1 cellular context compared by ENCODE assay signal in genomic region chr12:6183689-6184441, GRCh38.
TF ChIP-seq lines count a peak whose summit lies in the region.

No MANE protein-coding gene starts in this region.

TF ChIP-seq in HepG2, 621 proteins besides CTCF, POLR2A, EP300 and RAD21 (continued from another document and continues in another):
- no peak for TF ChIP-seq ZBTB40 (IDR thresholded peaks at IDR 0.05)
- 0 out of 2 replicates have a peak, but pooled peaks have one; percentile 1 for TF ChIP-seq ZBTB40 (CRISPR knock-in tag; IDR thresholded peaks at IDR 0.05)
- TF ChIP-seq ZMYM3 (CRISPR knock-in tag; IDR thresholded peaks at IDR 0.05) = no peak
- TF ChIP-seq BCL6 (CRISPR knock-in tag; IDR thresholded peaks at IDR 0.05) = 0 out of 2 replicates have a peak, but pooled peaks have one; percentile 16
- no peak for TF ChIP-seq ATF2 (CRISPR knock-in tag; IDR thresholded peaks at IDR 0.05)
- TF ChIP-seq GATAD2A (CRISPR knock-in tag; IDR thresholded peaks at IDR 0.05) = 0 out of 2 replicates have a peak, but pooled peaks have one; percentile 39
- no peak for TF ChIP-seq ZNF574 (CRISPR knock-in tag; IDR thresholded peaks at IDR 0.05)
- 0 out of 2 replicates have a peak, but pooled peaks have one; percentile 4 for TF ChIP-seq TAF1 (CRISPR knock-in tag; IDR thresholded peaks at IDR 0.05)
- TF ChIP-seq REPIN1 (CRISPR knock-in tag; IDR thresholded peaks at IDR 0.05; ENCODE audit: borderline replicate concordance, low read depth) = no peak
- no peak for TF ChIP-seq ZBTB44 (CRISPR knock-in tag; IDR thresholded peaks at IDR 0.05)
- no peak for TF ChIP-seq NONO (IDR thresholded peaks at IDR 0.05)
- TF ChIP-seq NONO (CRISPR knock-in tag; conservative IDR thresholded peaks at IDR 0.05) = no peak
- no peak for TF ChIP-seq ZNF766 (CRISPR knock-in tag; IDR thresholded peaks at IDR 0.05; ENCODE audit: borderline replicate concordance)
- no peak for TF ChIP-seq YY1 (IDR thresholded peaks at IDR 0.05; ENCODE audit: insufficient read depth, insufficient replicate concordance, low read depth, low read length)
- TF ChIP-seq ETV6 (CRISPR knock-in tag; conservative IDR thresholded peaks at IDR 0.05) = no peak
- peak; percentile 15; the same call in 1 of the 2 replicates for TF ChIP-seq HDAC1 (CRISPR knock-in tag; IDR thresholded peaks at IDR 0.05)
- no peak for TF ChIP-seq ZMYM2 (CRISPR knock-in tag; IDR thresholded peaks at IDR 0.05)
- no peak for TF ChIP-seq PRMT3 (CRISPR knock-in tag; IDR thresholded peaks at IDR 0.05; ENCODE audit: borderline replicate concordance, low read depth)
- TF ChIP-seq ZBTB1 (CRISPR knock-in tag; IDR thresholded peaks at IDR 0.05; ENCODE audit: borderline replicate concordance) = no peak
- TF ChIP-seq IKZF5 (CRISPR knock-in tag; IDR thresholded peaks at IDR 0.05) = 0 out of 2 replicates have a peak, but pooled peaks have one; percentile 2
- peak; percentile 55; the same call in 1 of the 2 replicates for TF ChIP-seq RARA (CRISPR knock-in tag; IDR thresholded peaks at IDR 0.05)
- peak; percentile 49 for TF ChIP-seq ZNF18 (CRISPR knock-in tag; IDR thresholded peaks at IDR 0.05; ENCODE audit: insufficient replicate concordance)
- TF ChIP-seq ZNF672 (CRISPR knock-in tag; IDR thresholded peaks at IDR 0.05) = no peak
- no peak for TF ChIP-seq CCAR2 (optimal IDR thresholded peaks at IDR 0.05; ENCODE audit: low read depth, low read length)
- no peak for TF ChIP-seq SMARCE1 (IDR thresholded peaks at IDR 0.05; ENCODE audit: borderline replicate concordance)
- no peak for TF ChIP-seq POLR2AphosphoS5 (IDR thresholded peaks at IDR 0.05; ENCODE audit: low read depth, low read length)
- no peak for TF ChIP-seq ZNF296 (CRISPR knock-in tag; conservative IDR thresholded peaks at IDR 0.05)
- TF ChIP-seq ARNT2 (CRISPR knock-in tag; IDR thresholded peaks at IDR 0.05; ENCODE audit: low read depth) = no peak
- no peak for TF ChIP-seq TFE3 (CRISPR knock-in tag; IDR thresholded peaks at IDR 0.05)
- TF ChIP-seq TFDP2 (CRISPR knock-in tag; IDR thresholded peaks at IDR 0.05) = no peak
- TF ChIP-seq KDM5B (CRISPR knock-in tag; IDR thresholded peaks at IDR 0.05; ENCODE audit: borderline replicate concordance) = no peak
- TF ChIP-seq ATF7-NPFF (CRISPR knock-in tag; IDR thresholded peaks at IDR 0.05; ENCODE audit: low read depth) = 0 out of 2 replicates have a peak, but pooled peaks have one; percentile 13
- no peak for TF ChIP-seq TMF1 (CRISPR knock-in tag; IDR thresholded peaks at IDR 0.05; ENCODE audit: low read depth)
- TF ChIP-seq SKI (IDR thresholded peaks at IDR 0.05; ENCODE audit: partially characterized antibody) = no peak
- TF ChIP-seq E2F1 (CRISPR knock-in tag; IDR thresholded peaks at IDR 0.05) = no peak
- TF ChIP-seq KLF15 (CRISPR knock-in tag; IDR thresholded peaks at IDR 0.05; ENCODE audit: borderline replicate concordance) = no peak
